15 cellular contexts compared by ENCODE assay signal in genomic region chr6:163668061-163668426, GRCh38.
DNase-seq lines count a peak whose midpoint lies in the region; ATAC-seq and TF ChIP-seq lines count a peak whose summit lies in the region.
"Had no signal": no experiment of that assay in that cellular context is flagged by ENCODE, and none has a peak within 500 bp of the region (broad histone marks: within the 10 kb centered on the region; RNA-seq: fewer than 3 reads in every experiment).

No MANE protein-coding gene starts in this region.

- peak overlapping the region; percentile 44 to 81 (median 46) for H3K27ac Mint-ChIP-seq in nephron
- H3K27ac Mint-ChIP-seq in activated T-cell treated with anti-CD3 and anti-CD28 coated beads, Interleukin-2, amount 50 U/mL, for 24 hours: no peak overlapping the region
- H3K27ac Mint-ChIP-seq: activated CD4-positive, alpha-beta T cell treated with anti-CD3 and anti-CD28 coated beads for 36 hours; progenitor cell of endocrine pancreas had no signal

- no peak for DNase-seq in activated T-cell treated with anti-CD3 and anti-CD28 coated beads, Interleukin-2, amount 50 U/mL, for 24 hours
- DNase-seq in NCI-H226 (no peak), gastrocnemius medialis (no peak), ovary (no peak)
- DNase-seq: activated CD4-positive, alpha-beta T cell treated with anti-CD3 and anti-CD28 coated beads for 36 hours; NCI-H2227 treated with DMSO at 0.1 percent for 48 hours had no signal

- in situ Hi-C loops in gastrocnemius medialis (cut with MboI; ENCODE audit: low sequenced_read_pairs in 4 of 4): no loop called here

- H3K9me3 ChIP-seq in gastrocnemius medialis (no peaks in the 10 kb centered on the region), ovary (no peaks in the 10 kb centered on the region)
- H3K9me3 ChIP-seq: colonic mucosa, gastroesophageal sphincter, thoracic aorta had no signal

- no peak overlapping the region for H3K4me3 Mint-ChIP-seq in nephron
- H3K4me3 Mint-ChIP-seq in activated T-cell treated with anti-CD3 and anti-CD28 coated beads, Interleukin-2, amount 50 U/mL, for 24 hours: no peak overlapping the region
- H3K4me3 Mint-ChIP-seq: activated CD4-positive, alpha-beta T cell treated with anti-CD3 and anti-CD28 coated beads for 36 hours had no signal

- intact Hi-C loops in gastrocnemius medialis (cut with DNase I; ENCODE audit: low total_unique reads): no loop called here
- intact Hi-C loops in ovary (cut with DNase I): no loop called here

- H3K27ac ChIP-seq in gastrocnemius medialis (no peak overlapping the region), ovary (no peak overlapping the region)
- H3K27ac ChIP-seq: colonic mucosa, gastroesophageal sphincter, KMS-11, thoracic aorta had no signal

- H3K36me3 ChIP-seq in gastrocnemius medialis (no peaks in the 10 kb centered on the region), ovary (no peaks in the 10 kb centered on the region)
- H3K36me3 ChIP-seq: colonic mucosa, gastroesophageal sphincter, thoracic aorta had no signal

- H3K27me3 ChIP-seq in gastrocnemius medialis (no peaks in the 10 kb centered on the region), ovary (no peaks in the 10 kb centered on the region)
- H3K27me3 ChIP-seq: colonic mucosa, gastroesophageal sphincter had no signal

- peaks cover 7% of the 10 kb centered on the region for H3K27me3 Mint-ChIP-seq in nephron (ENCODE audit: low read depth)
- peaks cover 3% of the 10 kb centered on the region for H3K27me3 Mint-ChIP-seq in activated T-cell treated with anti-CD3 and anti-CD28 coated beads, Interleukin-2, amount 50 U/mL, for 24 hours
- H3K27me3 Mint-ChIP-seq: activated CD4-positive, alpha-beta T cell treated with anti-CD3 and anti-CD28 coated beads for 36 hours had no signal

- no peak for TF ChIP-seq POLR2A in gastrocnemius medialis (IDR thresholded peaks at IDR 0.05)
- TF ChIP-seq POLR2A in ovary (IDR thresholded peaks at IDR 0.05): no peak

- ATAC-seq in GM19025 (IDR thresholded peaks at IDR 0.05; ENCODE audit: low read depth, unreplicated experiment) (peak; percentile 43), GM21825 (IDR thresholded peaks at IDR 0.05; ENCODE audit: unreplicated experiment) (peak; percentile 64), HG03571 (IDR thresholded peaks at IDR 0.05; ENCODE audit: unreplicated experiment) (peak; percentile 58), gastrocnemius medialis (no peak)

- H3K4me3 ChIP-seq in gastrocnemius medialis: no peak overlapping the region
- H3K4me3 ChIP-seq in ovary: no peak overlapping the region
- H3K4me3 ChIP-seq: colonic mucosa, gastroesophageal sphincter, thoracic aorta had no signal

- TF ChIP-seq CTCF in nephron (IDR thresholded peaks at IDR 0.05; ENCODE audit: unreplicated experiment in 3 of 3) (no peak), gastrocnemius medialis (IDR thresholded peaks at IDR 0.05 in 4 of 5, conservative IDR thresholded peaks at IDR 0.05 in 1 of 5) (no peak), ovary (IDR thresholded peaks at IDR 0.05) (no peak)

- H3K36me3 Mint-ChIP-seq in nephron (ENCODE audit: low read depth): no peaks in the 10 kb centered on the region
- no peaks in the 10 kb centered on the region for H3K36me3 Mint-ChIP-seq in activated T-cell treated with anti-CD3 and anti-CD28 coated beads, Interleukin-2, amount 50 U/mL, for 24 hours (ENCODE audit: low read depth)

- H3K4me1 Mint-ChIP-seq in nephron: peaks cover 23% of the 10 kb centered on the region
- H3K4me1 Mint-ChIP-seq in activated T-cell treated with anti-CD3 and anti-CD28 coated beads, Interleukin-2, amount 50 U/mL, for 24 hours (ENCODE audit: low read depth): peaks cover 12% of the 10 kb centered on the region

- 53 to 57% (median 54%) methylated on average over 4 of the region's 4 CpGs for WGBS in ovary, 3 donors

- no peaks in the 10 kb centered on the region for H3K9me3 Mint-ChIP-seq in nephron
- no peaks in the 10 kb centered on the region for H3K9me3 Mint-ChIP-seq in activated T-cell treated with anti-CD3 and anti-CD28 coated beads, Interleukin-2, amount 50 U/mL, for 24 hours

- TF ChIP-seq EP300 in ovary (IDR thresholded peaks at IDR 0.05): no peak

- H3K4me1 ChIP-seq in gastrocnemius medialis (peaks cover 10 to 20% of the 10 kb centered on the region in 2 donors), ovary (ENCODE audit: insufficient read depth) (no peaks in the 10 kb centered on the region)
- H3K4me1 ChIP-seq: colonic mucosa had no signal

Comparison
In these comparisons a context has a peak if more than half of its experiments do, and no peak if none do; other contexts are left out.
1. ATAC-seq: peak in GM19025 (single experiment), GM21825 (single experiment) and HG03571 (single experiment); none in gastrocnemius medialis (0 of 2).